7 cellular contexts compared by ENCODE assay signal in the genomic region with DNA sequence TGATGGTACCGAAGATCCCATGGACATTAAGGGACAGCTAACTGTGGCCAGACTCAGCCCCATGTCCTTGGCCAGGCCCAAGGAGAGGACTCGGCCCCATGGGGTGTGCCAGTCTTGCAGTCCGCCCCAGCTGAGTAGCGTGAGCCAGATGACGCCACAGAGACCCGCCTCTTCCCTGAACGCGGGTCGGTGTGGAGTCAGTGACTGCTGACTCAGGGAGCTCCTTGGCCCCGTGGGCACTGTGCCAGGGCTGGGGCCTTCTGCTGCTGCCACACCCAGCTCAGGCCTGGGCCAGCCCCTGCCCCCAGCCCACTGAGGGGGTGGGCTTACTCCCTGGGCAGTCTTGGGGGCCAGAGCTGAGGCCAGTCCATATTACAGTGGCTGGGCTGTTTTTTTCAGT. TPM values are rescaled to one million over a fixed set of nuclear protein-coding genes. Genes with fewer than 3 reads are reported as not detected.
DNase-seq lines count a peak whose midpoint lies in the region; ATAC-seq and TF ChIP-seq lines count a peak whose summit lies in the region.

No MANE protein-coding gene starts in this region.

- no peaks in the 10 kb centered on the region for H4K20me1 ChIP-seq in hepatocyte (ENCODE audit: insufficient read depth, poor library complexity, severe bottlenecking)

- 80% methylated on average over 10 of the region's 10 CpGs for WGBS in hepatocyte (ENCODE audit: low lambda C conversion rate, missing lambda C conversion rate)
- WGBS in testis, 2 donors, result 73 to 82% methylated on average over 3 to 10 of the region's 10 CpGs

- intact Hi-C loops in ascending aorta (cut with DNase I) (no loop called here), testis (cut with DNase I; ENCODE audit: low total_unique reads) (no loop called here)

- DNase-seq in HK-2 (ENCODE audit: unreplicated experiment) (peak; percentile 90), ascending aorta (ENCODE audit: low spot score in 2 of 2) (peak in 1 of 2 donors; percentile 91), hepatocyte (ENCODE audit: low spot score) (peak; percentile 54), testis (peak; percentile 48), SKM-1 treated with dmso at 0.1 percent for 144 hours (lab: John Stamatoyannopoulos, UW; ENCODE audit: unreplicated experiment) (no peak), T-cell (no peak)

- ATAC-seq in T-cell (replicated peaks in 1 of 4), result no peak
- ATAC-seq in GM19324 (IDR thresholded peaks at IDR 0.05; ENCODE audit: low FRiP score, unreplicated experiment), result no peak

- no peak overlapping the region for H3K27ac Mint-ChIP-seq in T-cell

- H3K9me3 Mint-ChIP-seq in T-cell, result no peaks in the 10 kb centered on the region

- no peak overlapping the region for H2AFZ ChIP-seq in hepatocyte

- peaks cover 0 to 1% of the 10 kb centered on the region in 2 donors for H3K27me3 Mint-ChIP-seq in T-cell

- H3K36me3 ChIP-seq in ascending aorta (peaks cover 40 to 42% of the 10 kb centered on the region in 2 donors), hepatocyte (replicated peaks; ENCODE audit: insufficient read depth, low read depth) (no peaks in the 10 kb centered on the region), testis (ENCODE audit: low read depth, missing control alignments) (no peaks in the 10 kb centered on the region)

- H3K4me2 ChIP-seq in hepatocyte, result no peak overlapping the region

- POLR2A ChIA-PET in T-cell (lab: Charles Lee), result no interaction called here

- H3K27ac ChIP-seq in ascending aorta (peak overlapping the region; percentile 62 to 83), hepatocyte (no peak overlapping the region), testis (no peak overlapping the region)

- no peaks in the 10 kb centered on the region for H3K27me3 ChIP-seq in ascending aorta
- no peaks in the 10 kb centered on the region for H3K27me3 ChIP-seq in hepatocyte
- no peaks in the 10 kb centered on the region for H3K27me3 ChIP-seq in testis

- TF ChIP-seq POLR2A in testis (IDR thresholded peaks at IDR 0.05), result no peak

- H3K4me1 Mint-ChIP-seq in T-cell, result no peaks in the 10 kb centered on the region

- H3K9me2 ChIP-seq in hepatocyte (replicated peaks; ENCODE audit: insufficient read depth), result no peaks in the 10 kb centered on the region

- peaks cover 0 to 4% of the 10 kb centered on the region in 2 donors for H3K4me1 ChIP-seq in ascending aorta
- H3K4me1 ChIP-seq in hepatocyte (ENCODE audit: insufficient read depth), result no peaks in the 10 kb centered on the region
- no peaks in the 10 kb centered on the region for H3K4me1 ChIP-seq in testis

- H3K9me3 ChIP-seq in ascending aorta (no peaks in the 10 kb centered on the region), hepatocyte (ENCODE audit: low read depth) (no peaks in the 10 kb centered on the region), testis (no peaks in the 10 kb centered on the region)

- TF ChIP-seq CTCF in ascending aorta (IDR thresholded peaks at IDR 0.05) (no peak), hepatocyte (IDR thresholded peaks at IDR 0.05; ENCODE audit: poor library complexity) (no peak), testis (IDR thresholded peaks at IDR 0.05) (no peak)

- H3K79me2 ChIP-seq in hepatocyte, result no peaks in the 10 kb centered on the region

- H3K4me3 Mint-ChIP-seq in T-cell, result no peak overlapping the region

- peaks cover 13% of the 10 kb centered on the region for H3K36me3 Mint-ChIP-seq in T-cell

- CTCF ChIA-PET in T-cell (lab: Charles Lee), result no interaction called here

- H3K4me3 ChIP-seq in ascending aorta, result no peak overlapping the region
- H3K4me3 ChIP-seq in hepatocyte, result no peak overlapping the region
- no peak overlapping the region for H3K4me3 ChIP-seq in testis

RNA-seq across cellular contexts. Expression of gene PLXNA1, which starts 52.8 kb away (rescaled TPM):
- 79.8 TPM for total RNA-seq in ascending aorta
- 30.1 and 35.1 TPM in 2 replicates for total RNA-seq in hepatocyte
- polyA plus RNA-seq in hepatocyte, result 19.7 and 21.3 TPM in 2 replicates
- total RNA-seq in testis, result 10 to 100 TPM; 65.8 to 79.7 TPM
- polyA plus RNA-seq in testis (ENCODE audit: insufficient read depth, low read depth, low replicate concordance), result 29.3 TPM
- total RNA-seq in T-cell, result 10 to 100 TPM; 10.9 to 16.9 (median 16.0) TPM

Comparison
In these comparisons a context has a peak if more than half of its experiments do, and no peak if none do; other contexts are left out.
1. DNase-seq: peak in HK-2 (single experiment), hepatocyte (single experiment) and testis (single experiment); none in SKM-1 treated with dmso at 0.1 percent for 144 hours (single experiment) and T-cell (0 of 34).
2. H3K27ac ChIP-seq: peak in ascending aorta (2 of 2); none in hepatocyte (single experiment) and testis (0 of 2).